10 cellular contexts compared by ENCODE assay signal in the genomic region with DNA sequence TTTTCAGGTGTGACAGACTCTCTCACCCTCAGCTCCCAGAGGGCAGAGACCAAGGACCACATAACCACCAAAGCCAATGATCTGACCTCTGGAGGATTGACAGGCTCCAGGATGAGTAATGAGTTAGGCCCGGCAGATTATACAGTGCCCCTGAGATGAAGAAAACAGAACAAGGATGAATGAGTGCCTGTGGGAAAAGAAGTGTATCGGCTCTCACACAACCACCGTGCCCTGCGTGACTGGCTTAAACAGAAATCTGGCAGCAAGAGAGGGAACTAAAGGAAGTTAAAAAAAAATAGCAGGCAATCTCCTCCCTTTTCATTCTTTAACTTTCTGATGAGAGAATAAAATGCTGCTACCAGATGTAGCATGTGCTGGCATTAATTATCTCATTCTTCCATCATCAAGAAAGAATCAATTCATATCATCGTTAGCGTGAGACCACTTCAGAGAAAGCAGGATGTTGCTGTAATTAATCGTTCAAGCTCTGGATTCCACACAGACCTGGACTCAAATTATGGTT.
A peak's percentile ranks its signal among the peaks of the same experiment; 100 is the strongest.
DNase-seq lines count a peak whose midpoint lies in the region; ATAC-seq, FAIRE-seq and TF ChIP-seq lines count a peak whose summit lies in the region.
"Had no signal": no experiment of that assay in that cellular context is flagged by ENCODE, and none has a peak within 500 bp of the region (broad histone marks: within the 10 kb centered on the region; RNA-seq: fewer than 3 reads in every experiment).

No MANE protein-coding gene starts in this region.

- no peak overlapping the region for H4K91ac ChIP-seq in H1 (replicated peaks; ENCODE audit: insufficient read length, low read length)

- no peak overlapping the region for H3K23ac ChIP-seq in H1 (ENCODE audit: insufficient read length)

- POLR2A ChIA-PET in H1 (lab: Charles Lee; ENCODE audit: partially characterized antibody) = no interaction called here

- H3K23me2 ChIP-seq in H1 (ENCODE audit: low read depth, low read length) = no peaks in the 10 kb centered on the region

- H3K36me3 ChIP-seq in H1 (ENCODE audit: control insufficient read depth in 2 of 4, insufficient read depth in 4 of 4, low read length in 3 of 4) = no peaks in the 10 kb centered on the region
- H3K36me3 ChIP-seq in smooth muscle cell (ENCODE audit: low read depth) = no peaks in the 10 kb centered on the region
- no peaks in the 10 kb centered on the region for H3K36me3 ChIP-seq in hepatocyte (replicated peaks; ENCODE audit: insufficient read depth, low read depth)
- H3K36me3 ChIP-seq: left lung had no signal

- H4K20me1 ChIP-seq in H1 (replicated peaks in 1 of 2; ENCODE audit: control insufficient read depth in 1 of 2, insufficient read depth in 2 of 2, low read length in 2 of 2) (no peaks in the 10 kb centered on the region), smooth muscle cell (ENCODE audit: low read depth) (no peaks in the 10 kb centered on the region), hepatocyte (ENCODE audit: insufficient read depth, poor library complexity, severe bottlenecking) (no peaks in the 10 kb centered on the region)

- TF ChIP-seq CTCF in H1 (IDR thresholded peaks at IDR 0.05; ENCODE audit: control extremely low read depth in 1 of 3, insufficient read depth in 1 of 3, low read depth in 1 of 3, low read length in 3 of 3) (no peak), smooth muscle cell (IDR thresholded peaks at IDR 0.05; ENCODE audit: borderline replicate concordance, insufficient read depth, poor library complexity, severe bottlenecking) (no peak), hepatocyte (IDR thresholded peaks at IDR 0.05; ENCODE audit: poor library complexity) (no peak)

- H3F3A ChIP-seq in smooth muscle cell (ENCODE audit: low read depth) = peaks cover 5% of the 10 kb centered on the region

- H3K4me3 ChIP-seq in H1 (ENCODE audit: extremely low read depth in 1 of 4, insufficient read depth in 2 of 4, low read depth in 3 of 4, low read length in 4 of 4) (no peak overlapping the region), smooth muscle cell (no peak overlapping the region), hepatocyte (no peak overlapping the region)
- H3K4me3 ChIP-seq: left lung had no signal

- WGBS in H1 (ENCODE audit: extremely low coverage in 1 of 2, insufficient coverage in 1 of 2, insufficient read length in 1 of 2, insufficient replicate concordance in 2 of 2, low coverage in 1 of 2, low lambda C conversion rate in 2 of 2, missing lambda C conversion rate in 1 of 2), 2 experiments = 93% methylated on average over 7 of the region's 7 CpGs; no CpG with 5 or more reads in 1 of the 2 experiments
- WGBS in smooth muscle cell (ENCODE audit: low lambda C conversion rate) = 57% methylated on average over 7 of the region's 7 CpGs
- WGBS in hepatocyte (ENCODE audit: low lambda C conversion rate, missing lambda C conversion rate) = 78% methylated on average over 7 of the region's 7 CpGs

- peak overlapping the region; percentile 20; the same call in 1 of the 2 replicates for H2AFZ ChIP-seq in H1 (ENCODE audit: low read length)
- peak overlapping the region; percentile 73 for H2AFZ ChIP-seq in smooth muscle cell (ENCODE audit: low read depth)
- no peak overlapping the region for H2AFZ ChIP-seq in hepatocyte

- no peak for TF ChIP-seq EP300 in H1 (IDR thresholded peaks at IDR 0.05; ENCODE audit: borderline replicate concordance in 1 of 2, low read depth in 2 of 2, low read length in 2 of 2)

- ATAC-seq in GM19452 (IDR thresholded peaks at IDR 0.05; ENCODE audit: unreplicated experiment) (peak; percentile 54), HG03457 (IDR thresholded peaks at IDR 0.05; ENCODE audit: unreplicated experiment) (peak; percentile 86), HG03108 (IDR thresholded peaks at IDR 0.05; ENCODE audit: unreplicated experiment) (no peak)
- ATAC-seq: left lung had no signal

- H2BK20ac ChIP-seq in H1 (ENCODE audit: low read length) = no peak overlapping the region

- H3K4me1 ChIP-seq in H1 (replicated peaks in 1 of 4; ENCODE audit: control insufficient read depth in 3 of 4, insufficient read depth in 4 of 4, low read length in 3 of 4) = no peaks in the 10 kb centered on the region
- peaks cover 16% of the 10 kb centered on the region for H3K4me1 ChIP-seq in smooth muscle cell (ENCODE audit: low read depth)
- H3K4me1 ChIP-seq in hepatocyte (ENCODE audit: insufficient read depth) = no peaks in the 10 kb centered on the region
- H3K4me1 ChIP-seq: left lung had no signal

- no peak overlapping the region for H3K14ac ChIP-seq in H1 (ENCODE audit: insufficient read length)

- H3K27me3 ChIP-seq in H1 (replicated peaks in 1 of 4; ENCODE audit: control insufficient read depth in 3 of 4, extremely low read depth in 1 of 4, insufficient read depth in 3 of 4, low read length in 3 of 4) (no peaks in the 10 kb centered on the region), smooth muscle cell (ENCODE audit: low read depth) (no peaks in the 10 kb centered on the region), hepatocyte (no peaks in the 10 kb centered on the region)
- H3K27me3 ChIP-seq: left lung had no signal

- no peaks in the 10 kb centered on the region for H3K9me2 ChIP-seq in hepatocyte (replicated peaks; ENCODE audit: insufficient read depth)

- no peaks in the 10 kb centered on the region for H3K9me3 ChIP-seq in H1 (ENCODE audit: insufficient read depth in 2 of 2, low read depth in 1 of 2, low read length in 1 of 2)
- no peaks in the 10 kb centered on the region for H3K9me3 ChIP-seq in smooth muscle cell (replicated peaks; ENCODE audit: low read depth)
- no peaks in the 10 kb centered on the region for H3K9me3 ChIP-seq in hepatocyte (ENCODE audit: low read depth)
- H3K9me3 ChIP-seq: left lung had no signal

- H3K18ac ChIP-seq in H1 (ENCODE audit: extremely low read depth, low read length) = no peak overlapping the region

- no peak overlapping the region for H4K8ac ChIP-seq in H1 (ENCODE audit: extremely low read depth, insufficient read depth, low read length)

- H3K4me2 ChIP-seq in H1 (ENCODE audit: insufficient read depth in 1 of 2, low read depth in 2 of 2, low read length in 2 of 2) (no peak overlapping the region), smooth muscle cell (peak overlapping the region; percentile 52), hepatocyte (no peak overlapping the region)

- CTCF ChIA-PET in H1 (lab: Charles Lee; ENCODE audit: partially characterized antibody) = no interaction called here

- no peak overlapping the region for H2BK12ac ChIP-seq in H1 (ENCODE audit: low read depth, low read length)

- no peak overlapping the region for H3K56ac ChIP-seq in H1 (replicated peaks; ENCODE audit: insufficient read length, low read depth, low read length)

- no peak overlapping the region for H3K4ac ChIP-seq in H1 (replicated peaks; ENCODE audit: insufficient read length, low read depth, low read length)

- no peak overlapping the region for H2AK5ac ChIP-seq in H1 (ENCODE audit: low read depth, low read length)

- H3K79me2 ChIP-seq in H1 (ENCODE audit: control insufficient read depth in 1 of 2, insufficient read depth in 2 of 2, low read length in 2 of 2) (no peaks in the 10 kb centered on the region), smooth muscle cell (ENCODE audit: low read depth) (no peaks in the 10 kb centered on the region), hepatocyte (no peaks in the 10 kb centered on the region)

- H3K9ac ChIP-seq in H1 (replicated peaks in 1 of 4; ENCODE audit: extremely low read depth in 1 of 4, low read depth in 3 of 4, low read length in 3 of 4) (no peak overlapping the region), smooth muscle cell (ENCODE audit: low read depth) (no peak overlapping the region)

- no peak overlapping the region for H2BK15ac ChIP-seq in H1 (ENCODE audit: low read length)

- no peak for TF ChIP-seq POLR2A in H1 (IDR thresholded peaks at IDR 0.05; ENCODE audit: control extremely low read depth in 1 of 2, low read depth in 2 of 2, low read length in 2 of 2)

- no peak overlapping the region for H2BK5ac ChIP-seq in H1 (ENCODE audit: low read depth, low read length)

- TF ChIP-seq RAD21 in H1 (IDR thresholded peaks at IDR 0.05 in 1 of 2, conservative IDR thresholded peaks at IDR 0.05 in 1 of 2; ENCODE audit: low read depth in 2 of 2, low read length in 2 of 2) = no peak

- H4K5ac ChIP-seq in H1 (ENCODE audit: insufficient read length, low read depth, low read length) = no peak overlapping the region

- no peak overlapping the region for H2BK120ac ChIP-seq in H1 (replicated peaks; ENCODE audit: low read depth, low read length)

- DNase-seq in H1 (ENCODE audit: low read depth in 1 of 2, low spot score in 2 of 2) = no peak
- no peak for DNase-seq in smooth muscle cell (lab: John Stamatoyannopoulos, UW; ENCODE audit: unreplicated experiment)
- DNase-seq in hepatocyte (ENCODE audit: low spot score) = no peak
- DNase-seq in activated CD4-positive, alpha-beta T cell treated with anti-CD3 and anti-CD28 coated beads for 48 hours = no peak
- DNase-seq in iPS-NIHi7 (ENCODE audit: extremely low spot score) = no peak
- DNase-seq: left lung, NCI-H748 treated with DMSO at 0.1 percent for 48 hours had no signal

- FAIRE-seq in H1 (lab: Jason Lieb, UNC) = no peak

- H3K27ac ChIP-seq in H1 (ENCODE audit: low read depth, low read length) (no peak overlapping the region), smooth muscle cell (ENCODE audit: low read depth) (peak overlapping the region; percentile 16), hepatocyte (no peak overlapping the region)
- H3K27ac ChIP-seq: left lung had no signal

- H3K79me1 ChIP-seq in H1 (ENCODE audit: low read depth, low read length) = no peaks in the 10 kb centered on the region

TF ChIP-seq in H1, 55 proteins besides CTCF, POLR2A, EP300 and RAD21:
- no peak for TF ChIP-seq BACH1 (IDR thresholded peaks at IDR 0.05; ENCODE audit: low read length)
